In genomic region chr7:37079420-37079819, GRCh38 we compare ENCODE assay signal across 23 cellular contexts.
DNase-seq lines count a peak whose midpoint lies in the region; ATAC-seq, FAIRE-seq and TF ChIP-seq lines count a peak whose summit lies in the region.
"Had no signal": no experiment of that assay in that cellular context is flagged by ENCODE, and none has a peak within 500 bp of the region (broad histone marks: within the 10 kb centered on the region; RNA-seq: fewer than 3 reads in every experiment).

No MANE protein-coding gene starts in this region.

- no peaks in the 10 kb centered on the region for H3K27me3 Mint-ChIP-seq in activated naive CD4-positive, alpha-beta T cell treated with anti-CD3 and anti-CD28 coated beads, Interleukin-2, amount 10 ng/mL, durations not matched to agents 7 days and 5 days
- H3K27me3 Mint-ChIP-seq in progenitor cell of endocrine pancreas: no peaks in the 10 kb centered on the region
- H3K27me3 Mint-ChIP-seq: IgD-negative memory B cell had no signal

- peak; percentile 13 for FAIRE-seq in bronchial epithelial cell (lab: Jason Lieb, UNC)
- no peak for FAIRE-seq in kidney (lab: Jason Lieb, UNC)
- FAIRE-seq: A549, GM12878, HTR-8/SVneo had no signal

- no peaks in the 10 kb centered on the region for H3K4me1 ChIP-seq in kidney (ENCODE audit: control insufficient read depth in 1 of 2, insufficient read depth in 1 of 2, low read depth in 1 of 2, low read length in 2 of 2)

- H3K36me3 ChIP-seq in bronchial epithelial cell (ENCODE audit: control insufficient read depth, insufficient read depth, low read length): no peaks in the 10 kb centered on the region
- H3K36me3 ChIP-seq in kidney (ENCODE audit: control insufficient read depth in 1 of 2, insufficient read depth in 2 of 2, low read length in 2 of 2): no peaks in the 10 kb centered on the region

- CTCF ChIA-PET in activated naive CD4-positive, alpha-beta T cell treated with anti-CD3 and anti-CD28 coated beads, Interleukin-2, amount 10 ng/mL, durations not matched to agents 7 days and 5 days (lab: Charles Lee): no interaction called here

- peaks cover 30 to 56% of the 10 kb centered on the region in 2 donors for H3K36me3 Mint-ChIP-seq in activated naive CD4-positive, alpha-beta T cell treated with anti-CD3 and anti-CD28 coated beads, Interleukin-2, amount 50 U/mL, for 72 hours
- peaks cover 42% of the 10 kb centered on the region for H3K36me3 Mint-ChIP-seq in activated naive CD4-positive, alpha-beta T cell treated with anti-CD3 and anti-CD28 coated beads, Interleukin-2, amount 10 ng/mL, durations not matched to agents 7 days and 5 days
- H3K36me3 Mint-ChIP-seq in progenitor cell of endocrine pancreas (ENCODE audit: insufficient read depth): peaks cover 8% of the 10 kb centered on the region

- H3K4me1 Mint-ChIP-seq in activated naive CD4-positive, alpha-beta T cell treated with anti-CD3 and anti-CD28 coated beads, Interleukin-2, amount 10 ng/mL, durations not matched to agents 7 days and 5 days: peaks cover 3% of the 10 kb centered on the region
- peaks cover 2% of the 10 kb centered on the region for H3K4me1 Mint-ChIP-seq in progenitor cell of endocrine pancreas (ENCODE audit: low read depth)

- H3K9me3 ChIP-seq in kidney (ENCODE audit: control insufficient read depth in 1 of 2, low read length in 2 of 2): no peaks in the 10 kb centered on the region
- H3K9me3 ChIP-seq: A549, BLaER1 had no signal

- no peak overlapping the region for H3K27ac ChIP-seq in coronary artery
- no peak overlapping the region for H3K27ac ChIP-seq in kidney (ENCODE audit: low read depth in 2 of 2, low read length in 2 of 2)
- H3K27ac ChIP-seq: 22Rv1, A549, BLaER1 had no signal

- TF ChIP-seq CTCF in bronchial epithelial cell (IDR thresholded peaks at IDR 0.05; ENCODE audit: insufficient read depth, low read length, severe bottlenecking): no peak
- TF ChIP-seq CTCF in coronary artery (IDR thresholded peaks at IDR 0.05): no peak
- TF ChIP-seq CTCF in progenitor cell of endocrine pancreas (IDR thresholded peaks at IDR 0.05; ENCODE audit: unreplicated experiment): no peak
- TF ChIP-seq CTCF in kidney (IDR thresholded peaks at IDR 0.05; ENCODE audit: borderline replicate concordance, extremely low read depth, insufficient read depth): no peak

- DNase-seq in activated naive CD4-positive, alpha-beta T cell treated with anti-CD3 and anti-CD28 coated beads, Interleukin-2, amount 50 U/mL, for 72 hours (ENCODE audit: low spot score in 2 of 2): no peak
- DNase-seq in activated naive CD4-positive, alpha-beta T cell treated with anti-CD3 and anti-CD28 coated beads, Interleukin-2, amount 10 ng/mL, durations not matched to agents 7 days and 5 days: no peak
- DNase-seq in bronchial epithelial cell (ENCODE audit: low read depth): no peak
- DNase-seq in left lobe of liver (ENCODE audit: low spot score): no peak
- no peak for DNase-seq in coronary artery (ENCODE audit: low spot score)
- no peak for DNase-seq in progenitor cell of endocrine pancreas (ENCODE audit: low spot score, unreplicated experiment)
- no peak for DNase-seq in kidney
- DNase-seq: CD8-positive, alpha-beta T cell; DMS 273 treated with DMSO at 0.1 percent for 48 hours; DMS53; DND-41; EL; GOT3; H7; HFFc6 had no signal

- no peak for ATAC-seq in activated naive CD4-positive, alpha-beta T cell treated with anti-CD3 and anti-CD28 coated beads, Interleukin-2, amount 50 U/mL, for 72 hours
- peak; percentile 26 for ATAC-seq in left lobe of liver
- ATAC-seq: A549; CD8-positive, alpha-beta T cell; GM12878; HCT116 had no signal

- intact Hi-C loops in kidney (cut with DNase I): no loop called here

- no peak overlapping the region for H3K9ac ChIP-seq in kidney (ENCODE audit: low read length in 2 of 2)
- H3K9ac ChIP-seq: BLaER1 had no signal

- no peaks in the 10 kb centered on the region for H3K9me3 Mint-ChIP-seq in activated naive CD4-positive, alpha-beta T cell treated with anti-CD3 and anti-CD28 coated beads, Interleukin-2, amount 50 U/mL, for 72 hours
- H3K9me3 Mint-ChIP-seq in activated naive CD4-positive, alpha-beta T cell treated with anti-CD3 and anti-CD28 coated beads, Interleukin-2, amount 10 ng/mL, durations not matched to agents 7 days and 5 days: no peaks in the 10 kb centered on the region
- H3K9me3 Mint-ChIP-seq in progenitor cell of endocrine pancreas (ENCODE audit: low read depth): no peaks in the 10 kb centered on the region
- H3K9me3 Mint-ChIP-seq: CD14-positive monocyte; CD8-positive, alpha-beta T cell; IgD-negative memory B cell had no signal

- H3K4me3 Mint-ChIP-seq in activated naive CD4-positive, alpha-beta T cell treated with anti-CD3 and anti-CD28 coated beads, Interleukin-2, amount 10 ng/mL, durations not matched to agents 7 days and 5 days: no peak overlapping the region
- no peak overlapping the region for H3K4me3 Mint-ChIP-seq in progenitor cell of endocrine pancreas (ENCODE audit: low read depth)
- H3K4me3 Mint-ChIP-seq: CD14-positive monocyte; CD8-positive, alpha-beta T cell; HFFc6; IgD-negative memory B cell had no signal

- H3K4me3 ChIP-seq in bronchial epithelial cell (ENCODE audit: low read depth, low read length) (no peak overlapping the region), coronary artery (no peak overlapping the region), kidney (ENCODE audit: low read length in 2 of 2) (no peak overlapping the region)
- H3K4me3 ChIP-seq: A549, BLaER1, GM12878 had no signal

- H3K27ac Mint-ChIP-seq in activated naive CD4-positive, alpha-beta T cell treated with anti-CD3 and anti-CD28 coated beads, Interleukin-2, amount 50 U/mL, for 72 hours: peak overlapping the region; percentile 2 to 15
- no peak overlapping the region for H3K27ac Mint-ChIP-seq in activated naive CD4-positive, alpha-beta T cell treated with anti-CD3 and anti-CD28 coated beads, Interleukin-2, amount 10 ng/mL, durations not matched to agents 7 days and 5 days
- no peak overlapping the region for H3K27ac Mint-ChIP-seq in progenitor cell of endocrine pancreas
- H3K27ac Mint-ChIP-seq: HFFc6 had no signal

- H3K27me3 ChIP-seq in bronchial epithelial cell (ENCODE audit: control insufficient read depth, insufficient read depth, low read length): peaks cover 2% of the 10 kb centered on the region
- H3K27me3 ChIP-seq: BLaER1 had no signal

Comparison
In these comparisons a context has a peak if more than half of its experiments do, and no peak if none do; other contexts are left out.
1. H3K27ac Mint-ChIP-seq: peak in activated naive CD4-positive, alpha-beta T cell treated with anti-CD3 and anti-CD28 coated beads, Interleukin-2, amount 50 U/mL, for 72 hours (2 of 2); none in activated naive CD4-positive, alpha-beta T cell treated with anti-CD3 and anti-CD28 coated beads, Interleukin-2, amount 10 ng/mL, durations not matched to agents 7 days and 5 days (single experiment) and progenitor cell of endocrine pancreas (single experiment).